In the genomic region with DNA sequence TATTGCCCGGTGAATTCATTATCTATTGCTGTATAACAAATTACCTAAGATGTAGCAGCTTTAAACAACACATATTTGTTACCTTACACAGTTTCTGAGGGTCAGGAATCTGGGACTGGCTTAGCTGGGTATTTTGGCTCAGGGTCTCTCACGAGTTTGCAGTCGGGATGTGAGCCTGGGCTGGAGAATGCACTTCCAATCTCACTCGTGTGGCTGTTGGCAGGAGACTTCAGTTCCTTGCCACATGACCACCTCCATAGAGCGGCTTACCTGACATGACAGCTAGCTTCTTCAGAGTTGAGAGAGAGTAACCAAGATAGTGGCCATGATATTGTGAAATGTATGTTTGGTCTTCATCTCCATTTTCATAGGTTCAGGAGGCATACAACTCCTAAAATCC, we compare ENCODE assay signal across 22 cellular contexts. TPM values are rescaled to one million over a fixed set of nuclear protein-coding genes. Genes with fewer than 3 reads are reported as not detected.
"Had no signal": no experiment of that assay in that cellular context is flagged by ENCODE, and none has a peak within 500 bp of the region (broad histone marks: within the 10 kb centered on the region; RNA-seq: fewer than 3 reads in every experiment).

No MANE protein-coding gene starts in this region.

- H3K4me2 ChIP-seq: KMS-11 had no signal

- ATAC-seq: SK-N-SH treated with all-trans-retinoic acid at 6 μM for 48 hours had no signal

- H3K27ac ChIP-seq: KMS-11, SJCRH30 had no signal

- FAIRE-seq: RCC 7860 had no signal

- H3K4me3 ChIP-seq: SJCRH30 had no signal

- H3K9ac ChIP-seq: KMS-11 had no signal

- H3K36me3 ChIP-seq: SJCRH30 had no signal

- H3K4me1 ChIP-seq: SJCRH30 had no signal

- H3K9me3 ChIP-seq: SJCRH30 had no signal

- DNase-seq: IMR-90, Kasumi-1, MM.1S, NCI-H1092 treated with DMSO at 0.1 percent for 48 hours, NCI-H1436, NCI-H187, NCI-H2029, NCI-H2081 treated with DMSO at 0.1 percent for 48 hours, NCI-H2171, NCI-H226, NCI-H446, NCI-H510A, NCI-H524 treated with DMSO at 0.1 percent for 48 hours, NCI-H69, NCI-H774, RPMI8226, SHP77 treated with DMSO at 0.1 percent for 48 hours, SJCRH30 had no signal

- H3K27me3 ChIP-seq: SJCRH30 had no signal

RNA-seq across cellular contexts. Expression of a gene that starts 18.4 kb away (rescaled TPM):
- total RNA-seq: HT-29 had no signal
